30 cellular contexts compared by ENCODE assay signal in genomic region chr2:50098242-50098641, GRCh38.
"Had no signal": no experiment of that assay in that cellular context is flagged by ENCODE, and none has a peak within 500 bp of the region (broad histone marks: within the 10 kb centered on the region; RNA-seq: fewer than 3 reads in every experiment).

No MANE protein-coding gene starts in this region.

- H3K9me3 Mint-ChIP-seq: activated CD4-positive, alpha-beta T cell treated with anti-CD3 and anti-CD28 coated beads, Interleukin-2, amount 10 ng/mL, durations not matched to agents 24 days and 14 days; activated naive CD4-positive, alpha-beta T cell treated with anti-CD3 and anti-CD28 coated beads for 36 hours; activated naive CD8-positive, alpha-beta T cell treated with anti-CD3 and anti-CD28 coated beads, Interleukin-2, amount 10 ng/mL, durations not matched to agents 7 days and 5 days; activated T-helper 1 cell treated with anti-CD3 and anti-CD28 coated beads, Interleukin-12 subunit alpha, Interleukin-12 subunit beta, Interleukin-2, Interleukin-4 antibody, amounts not matched to agents 30 ng/mL and 10 ng/mL and 1 ng/mL, durations not matched to agents 14 hours and 24 hours and 36 hours; activated T-helper 2 cell treated with anti-CD3 and anti-CD28 coated beads, Interferon-gamma antibody, Interleukin-2, Interleukin-4, amounts not matched to agents 10 μg/mL and 5 μg/mL and 100 μg/mL, durations not matched to agents 14 hours and 24 hours and 36 hours; dendritic cell treated with granulocyte-macrophage colony-stimulating factor and Interleukin-4, amounts not matched to agents 40 ng/mL and 50 ng/mL, for 4 days had no signal

- H3K27me3 Mint-ChIP-seq: activated CD4-positive, alpha-beta memory T cell treated with anti-CD3 and anti-CD28 coated beads for 36 hours; activated CD4-positive, alpha-beta T cell treated with anti-CD3 and anti-CD28 coated beads for 36 hours; activated CD4-positive, alpha-beta T cell treated with anti-CD3 and anti-CD28 coated beads, Interleukin-2, amount 10 ng/mL, durations not matched to agents 24 days and 14 days; activated CD8-positive, alpha-beta memory T cell treated with anti-CD3 and anti-CD28 coated beads, Interleukin-2, amount 10 ng/mL, durations not matched to agents 7 days and 5 days; activated naive CD8-positive, alpha-beta T cell treated with anti-CD3 and anti-CD28 coated beads, Interleukin-2, amount 10 ng/mL, durations not matched to agents 7 days and 5 days; central memory CD8-positive, alpha-beta T cell; dendritic cell treated with granulocyte-macrophage colony-stimulating factor and Interleukin-4, amounts not matched to agents 40 ng/mL and 50 ng/mL, for 4 days had no signal

- H3K27ac ChIP-seq: ascending aorta, brain microvascular endothelial cell, coronary artery, dorsolateral prefrontal cortex, esophagus muscularis mucosa, foreskin keratinocyte, gastrocnemius medialis, heart left ventricle had no signal

- H3K4me1 Mint-ChIP-seq: activated CD4-positive, alpha-beta T cell treated with anti-CD3 and anti-CD28 coated beads for 36 hours; activated CD4-positive, alpha-beta T cell treated with anti-CD3 and anti-CD28 coated beads, Interleukin-2, amount 10 ng/mL, durations not matched to agents 24 days and 14 days; activated CD8-positive, alpha-beta memory T cell treated with anti-CD3 and anti-CD28 coated beads, Interleukin-2, amount 10 ng/mL, durations not matched to agents 7 days and 5 days; activated naive CD8-positive, alpha-beta T cell treated with anti-CD3 and anti-CD28 coated beads, Interleukin-2, amount 10 ng/mL, durations not matched to agents 7 days and 5 days; central memory CD8-positive, alpha-beta T cell had no signal

- H3K36me3 Mint-ChIP-seq: activated CD4-positive, alpha-beta memory T cell treated with anti-CD3 and anti-CD28 coated beads for 36 hours; activated CD8-positive, alpha-beta memory T cell treated with anti-CD3 and anti-CD28 coated beads, Interleukin-2, amount 10 ng/mL, durations not matched to agents 7 days and 5 days; activated naive CD4-positive, alpha-beta T cell treated with anti-CD3 and anti-CD28 coated beads, Interleukin-2, amount 50 U/mL, for 72 hours; activated naive CD8-positive, alpha-beta T cell treated with anti-CD3 and anti-CD28 coated beads, Interleukin-2, amount 10 ng/mL, durations not matched to agents 7 days and 5 days had no signal

- H3K4me3 ChIP-seq: ascending aorta, coronary artery, dorsolateral prefrontal cortex, esophagus muscularis mucosa, gastrocnemius medialis, heart left ventricle had no signal

- H3K36me3 ChIP-seq: ascending aorta, brain microvascular endothelial cell, esophagus muscularis mucosa, gastrocnemius medialis, heart left ventricle had no signal

- H3K27me3 ChIP-seq: ascending aorta, brain microvascular endothelial cell, dorsolateral prefrontal cortex, esophagus muscularis mucosa, foreskin keratinocyte, gastrocnemius medialis, heart left ventricle had no signal

- H3K27ac Mint-ChIP-seq: activated CD4-positive, alpha-beta memory T cell treated with anti-CD3 and anti-CD28 coated beads for 36 hours; activated CD4-positive, alpha-beta T cell treated with anti-CD3 and anti-CD28 coated beads for 36 hours; activated CD4-positive, alpha-beta T cell treated with anti-CD3 and anti-CD28 coated beads, Interleukin-2, amount 10 ng/mL, durations not matched to agents 24 days and 14 days; activated CD8-positive, alpha-beta memory T cell treated with anti-CD3 and anti-CD28 coated beads, Interleukin-2, amount 10 ng/mL, durations not matched to agents 7 days and 5 days; activated CD8-positive, alpha-beta T cell treated with anti-CD3 and anti-CD28 coated beads, Interleukin-2, amount 10 ng/mL, durations not matched to agents 7 days and 5 days; activated naive CD4-positive, alpha-beta T cell treated with anti-CD3 and anti-CD28 coated beads for 36 hours; activated naive CD4-positive, alpha-beta T cell treated with anti-CD3 and anti-CD28 coated beads, Interleukin-2, amount 50 U/mL, for 72 hours; activated naive CD8-positive, alpha-beta T cell treated with anti-CD3 and anti-CD28 coated beads, Interleukin-2, amount 10 ng/mL, durations not matched to agents 7 days and 5 days; activated T-helper 1 cell treated with anti-CD3 and anti-CD28 coated beads, Interleukin-12 subunit alpha, Interleukin-12 subunit beta, Interleukin-2, Interleukin-4 antibody, amounts not matched to agents 30 ng/mL and 10 ng/mL and 1 ng/mL, durations not matched to agents 14 hours and 24 hours and 36 hours; activated T-helper 2 cell treated with anti-CD3 and anti-CD28 coated beads, Interferon-gamma antibody, Interleukin-2, Interleukin-4, amounts not matched to agents 10 μg/mL and 5 μg/mL and 100 μg/mL, durations not matched to agents 14 hours and 24 hours and 36 hours; dendritic cell treated with granulocyte-macrophage colony-stimulating factor and Interleukin-4, amounts not matched to agents 40 ng/mL and 50 ng/mL, for 4 days had no signal

- H3K4me1 ChIP-seq: ascending aorta, esophagus muscularis mucosa, foreskin keratinocyte, gastrocnemius medialis, heart left ventricle had no signal

- DNase-seq: activated CD4-positive, alpha-beta memory T cell treated with anti-CD3 and anti-CD28 coated beads for 36 hours; activated CD4-positive, alpha-beta T cell treated with anti-CD3 and anti-CD28 coated beads for 36 hours; activated CD4-positive, alpha-beta T cell treated with anti-CD3 and anti-CD28 coated beads, Interleukin-2, amount 10 ng/mL, durations not matched to agents 24 days and 14 days; activated CD4-positive, CD25-positive, alpha-beta regulatory T cell; activated CD4-positive, CD25-positive, alpha-beta regulatory T cell treated with anti-CD3 and anti-CD28 coated beads, Interleukin-2, amount 50 U/mL, for 72 hours; activated CD8-positive, alpha-beta memory T cell treated with anti-CD3 and anti-CD28 coated beads, Interleukin-2, amount 10 ng/mL, durations not matched to agents 7 days and 5 days; activated CD8-positive, alpha-beta memory T cell treated with anti-CD3 and anti-CD28 coated beads, Interleukin-2, amount 50 U/mL, for 4 hours; activated CD8-positive, alpha-beta T cell treated with anti-CD3 and anti-CD28 coated beads, Interleukin-2, amount 10 ng/mL, durations not matched to agents 7 days and 5 days; activated effector memory CD4-positive, alpha-beta T cell treated with anti-CD3 and anti-CD28 coated beads, Interleukin-2, amount 50 U/mL, for 16 hours; activated naive CD4-positive, alpha-beta T cell treated with anti-CD3 and anti-CD28 coated beads for 36 hours; activated naive CD8-positive, alpha-beta T cell treated with anti-CD3 and anti-CD28 coated beads, Interleukin-2, amount 10 ng/mL, durations not matched to agents 7 days and 5 days; activated T-cell treated with anti-CD3 and anti-CD28 coated beads, Interleukin-2, amount 50 U/mL, for 1 hour; activated T-cell treated with anti-CD3 and anti-CD28 coated beads, Interleukin-2, amount 50 U/mL, for 48 hours; brain microvascular endothelial cell; dorsolateral prefrontal cortex; effector memory CD4-positive, alpha-beta T cell; erythroblast; foreskin keratinocyte; gastrocnemius medialis; glutamatergic neuron; heart left ventricle; T-helper 2 cell had no signal

- H3K4me3 Mint-ChIP-seq: activated CD4-positive, alpha-beta memory T cell treated with anti-CD3 and anti-CD28 coated beads for 36 hours; activated CD4-positive, alpha-beta T cell treated with anti-CD3 and anti-CD28 coated beads for 36 hours; activated CD4-positive, alpha-beta T cell treated with anti-CD3 and anti-CD28 coated beads, Interleukin-2, amount 10 ng/mL, durations not matched to agents 24 days and 14 days; activated CD8-positive, alpha-beta memory T cell treated with anti-CD3 and anti-CD28 coated beads, Interleukin-2, amount 10 ng/mL, durations not matched to agents 7 days and 5 days; activated CD8-positive, alpha-beta T cell treated with anti-CD3 and anti-CD28 coated beads, Interleukin-2, amount 10 ng/mL, durations not matched to agents 7 days and 5 days; activated naive CD4-positive, alpha-beta T cell treated with anti-CD3 and anti-CD28 coated beads for 36 hours; activated naive CD8-positive, alpha-beta T cell treated with anti-CD3 and anti-CD28 coated beads, Interleukin-2, amount 10 ng/mL, durations not matched to agents 7 days and 5 days; activated T-helper 1 cell treated with anti-CD3 and anti-CD28 coated beads, Interleukin-12 subunit alpha, Interleukin-12 subunit beta, Interleukin-2, Interleukin-4 antibody, amounts not matched to agents 30 ng/mL and 10 ng/mL and 1 ng/mL, durations not matched to agents 14 hours and 24 hours and 36 hours; central memory CD8-positive, alpha-beta T cell; dendritic cell treated with granulocyte-macrophage colony-stimulating factor and Interleukin-4, amounts not matched to agents 40 ng/mL and 50 ng/mL, for 4 days had no signal

- ATAC-seq: activated CD4-positive, alpha-beta T cell treated with anti-CD3 and anti-CD28 coated beads for 36 hours; activated CD8-positive, alpha-beta memory T cell treated with anti-CD3 and anti-CD28 coated beads, Interleukin-2, amount 10 ng/mL, durations not matched to agents 7 days and 5 days; activated CD8-positive, alpha-beta T cell treated with anti-CD3 and anti-CD28 coated beads, Interleukin-2, amount 10 ng/mL, durations not matched to agents 7 days and 5 days; foreskin keratinocyte; gastrocnemius medialis; heart left ventricle had no signal

- H3K9me3 ChIP-seq: ascending aorta, esophagus muscularis mucosa, gastrocnemius medialis, heart left ventricle had no signal
